Comparison of ENCODE assay signal across 8 cellular contexts in genomic region chr11:117197516-117198456, GRCh38. TPM values are rescaled to one million over a fixed set of nuclear protein-coding genes. Genes with fewer than 3 reads are reported as not detected.
A peak's percentile ranks its signal among the peaks of the same experiment; 100 is the strongest.
DNase-seq lines count a peak whose midpoint lies in the region; ATAC-seq and TF ChIP-seq lines count a peak whose summit lies in the region.

No MANE protein-coding gene starts in this region.

- DNase-seq in ELF-1 (ENCODE audit: low read depth, low spot score) (peak; percentile 89), RWPE2 (ENCODE audit: low spot score) (no peak), glutamatergic neuron (peak; percentile 66), retinal pigment epithelial cell (ENCODE audit: low read depth) (no peak), DMS153 treated with DMSO at 0.1 percent for 48 hours (lab: John Stamatoyannopoulos, UW; ENCODE audit: unreplicated experiment) (no peak), NCI-H524 (lab: John Stamatoyannopoulos, UW) (no peak)

- ATAC-seq in RWPE2 (ENCODE audit: low read depth) (no peak), GM21619 (IDR thresholded peaks at IDR 0.05; ENCODE audit: unreplicated experiment) (no peak), GM18861 (IDR thresholded peaks at IDR 0.05; ENCODE audit: unreplicated experiment) (no peak)

- TF ChIP-seq CTCF in RWPE2 (IDR thresholded peaks at IDR 0.05; ENCODE audit: poor library complexity, severe bottlenecking) (no peak), glutamatergic neuron (IDR thresholded peaks at IDR 0.05; ENCODE audit: partially characterized antibody, unreplicated experiment) (peak; percentile 48), retinal pigment epithelial cell (conservative IDR thresholded peaks at IDR 0.05; ENCODE audit: low read depth, low read length) (peak; percentile 78)

- H3K27ac Mint-ChIP-seq in glutamatergic neuron (ENCODE audit: unreplicated experiment) = no peak overlapping the region

- no peaks in the 10 kb centered on the region for H3K36me3 Mint-ChIP-seq in glutamatergic neuron (ENCODE audit: unreplicated experiment)

- H3K27me3 Mint-ChIP-seq in glutamatergic neuron (ENCODE audit: unreplicated experiment) = peaks cover 6% of the 10 kb centered on the region

- peak overlapping the region; percentile 51 for H3K27ac ChIP-seq in RWPE2 (ENCODE audit: poor library complexity, severe bottlenecking)

- no peaks in the 10 kb centered on the region for H3K27me3 ChIP-seq in RWPE2 (ENCODE audit: insufficient read depth, poor library complexity, severe bottlenecking)

- H3K9me3 Mint-ChIP-seq in glutamatergic neuron (ENCODE audit: unreplicated experiment) = no peaks in the 10 kb centered on the region

- H3K4me3 Mint-ChIP-seq in glutamatergic neuron (ENCODE audit: unreplicated experiment) = no peak overlapping the region

- H3K36me3 ChIP-seq in RWPE2 (ENCODE audit: low read depth) = no peaks in the 10 kb centered on the region

- no peaks in the 10 kb centered on the region for H3K9me3 ChIP-seq in RWPE2 (ENCODE audit: severe bottlenecking)

- peaks cover 4% of the 10 kb centered on the region for H3K4me1 Mint-ChIP-seq in glutamatergic neuron (ENCODE audit: low read depth, unreplicated experiment)

- H3K4me3 ChIP-seq in RWPE2 (ENCODE audit: severe bottlenecking) (no peak overlapping the region), retinal pigment epithelial cell (ENCODE audit: low read length) (no peak overlapping the region)

- peaks cover 4% of the 10 kb centered on the region for H3K4me1 ChIP-seq in RWPE2 (ENCODE audit: insufficient read depth, poor library complexity, severe bottlenecking)

RNA-seq across cellular contexts. Expression of gene TAGLN, which starts 1.4 kb away (rescaled TPM):
- 6.1 TPM for total RNA-seq in glutamatergic neuron (ENCODE audit: unreplicated experiment)

RNA-seq across cellular contexts. Expression of gene SIDT2, which starts 19.2 kb away (rescaled TPM):
- 23.6 TPM for total RNA-seq in glutamatergic neuron (ENCODE audit: unreplicated experiment)

RNA-seq across cellular contexts. Expression of gene PCSK7, which starts 34.1 kb away (rescaled TPM):
- total RNA-seq in glutamatergic neuron (ENCODE audit: unreplicated experiment) = 109 TPM

RNA-seq across cellular contexts. Expression of gene RNF214, which starts 34.7 kb away (rescaled TPM):
- total RNA-seq in glutamatergic neuron (ENCODE audit: unreplicated experiment) = 43.0 TPM

RNA-seq across cellular contexts. Expression of gene PAFAH1B2, which starts 53.7 kb away (rescaled TPM):
- total RNA-seq in glutamatergic neuron (ENCODE audit: unreplicated experiment) = 161 TPM

Comparison
In these comparisons a context has a peak if more than half of its experiments do, and no peak if none do; other contexts are left out.
1. DNase-seq: peak in ELF-1 (single experiment) and glutamatergic neuron (single experiment); none in RWPE2 (single experiment), retinal pigment epithelial cell (single experiment), DMS153 treated with DMSO at 0.1 percent for 48 hours (single experiment) and NCI-H524 (0 of 2).